Comparison of ENCODE assay signal across 2 cellular contexts in the genomic region with DNA sequence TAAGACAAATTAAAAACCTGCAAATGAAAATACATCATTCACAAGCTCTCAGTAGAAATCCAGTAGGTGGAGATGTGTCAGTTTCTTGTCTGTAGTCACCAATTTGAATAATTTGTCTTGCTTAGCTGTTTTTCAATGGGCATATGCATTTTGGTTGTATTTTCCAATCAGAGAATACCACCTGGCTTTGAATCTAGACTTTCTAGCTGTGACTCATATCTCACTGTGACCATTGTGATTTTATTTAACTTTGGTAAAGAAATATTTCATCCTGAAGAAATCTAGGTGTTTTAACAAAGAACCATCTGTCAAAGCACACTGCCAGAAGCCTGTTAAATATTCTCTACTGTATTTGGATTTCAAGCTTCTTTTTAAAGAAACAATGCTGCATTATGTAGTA.
TF ChIP-seq lines count a peak whose summit lies in the region.

No MANE protein-coding gene starts in this region.

TF ChIP-seq in GM12878, 131 proteins besides CTCF, POLR2A, EP300 and RAD21 (continued from another document):
- TF ChIP-seq, protein P1, sequence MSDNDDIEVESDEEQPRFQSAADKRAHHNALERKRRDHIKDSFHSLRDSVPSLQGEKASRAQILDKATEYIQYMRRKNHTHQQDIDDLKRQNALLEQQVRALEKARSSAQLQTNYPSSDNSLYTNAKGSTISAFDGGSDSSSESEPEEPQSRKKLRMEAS (IDR thresholded peaks at IDR 0.05; ENCODE audit: low read depth, low read length): no peak
- TF ChIP-seq, protein P2, sequence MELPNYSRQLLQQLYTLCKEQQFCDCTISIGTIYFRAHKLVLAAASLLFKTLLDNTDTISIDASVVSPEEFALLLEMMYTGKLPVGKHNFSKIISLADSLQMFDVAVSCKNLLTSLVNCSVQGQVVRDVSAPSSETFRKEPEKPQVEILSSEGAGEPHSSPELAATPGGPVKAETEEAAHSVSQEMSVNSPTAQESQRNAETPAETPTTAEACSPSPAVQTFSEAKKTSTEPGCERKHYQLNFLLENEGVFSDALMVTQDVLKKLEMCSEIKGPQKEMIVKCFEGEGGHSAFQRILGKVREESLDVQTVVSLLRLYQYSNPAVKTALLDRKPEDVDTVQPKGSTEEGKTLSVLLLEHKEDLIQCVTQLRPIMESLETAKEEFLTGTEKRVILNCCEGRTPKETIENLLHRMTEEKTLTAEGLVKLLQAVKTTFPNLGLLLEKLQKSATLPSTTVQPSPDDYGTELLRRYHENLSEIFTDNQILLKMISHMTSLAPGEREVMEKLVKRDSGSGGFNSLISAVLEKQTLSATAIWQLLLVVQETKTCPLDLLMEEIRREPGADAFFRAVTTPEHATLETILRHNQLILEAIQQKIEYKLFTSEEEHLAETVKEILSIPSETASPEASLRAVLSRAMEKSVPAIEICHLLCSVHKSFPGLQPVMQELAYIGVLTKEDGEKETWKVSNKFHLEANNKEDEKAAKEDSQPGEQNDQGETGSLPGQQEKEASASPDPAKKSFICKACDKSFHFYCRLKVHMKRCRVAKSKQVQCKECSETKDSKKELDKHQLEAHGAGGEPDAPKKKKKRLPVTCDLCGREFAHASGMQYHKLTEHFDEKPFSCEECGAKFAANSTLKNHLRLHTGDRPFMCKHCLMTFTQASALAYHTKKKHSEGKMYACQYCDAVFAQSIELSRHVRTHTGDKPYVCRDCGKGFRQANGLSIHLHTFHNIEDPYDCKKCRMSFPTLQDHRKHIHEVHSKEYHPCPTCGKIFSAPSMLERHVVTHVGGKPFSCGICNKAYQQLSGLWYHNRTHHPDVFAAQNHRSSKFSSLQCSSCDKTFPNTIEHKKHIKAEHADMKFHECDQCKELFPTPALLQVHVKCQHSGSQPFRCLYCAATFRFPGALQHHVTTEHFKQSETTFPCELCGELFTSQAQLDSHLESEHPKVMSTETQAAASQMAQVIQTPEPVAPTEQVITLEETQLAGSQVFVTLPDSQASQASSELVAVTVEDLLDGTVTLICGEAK (IDR thresholded peaks at IDR 0.05; ENCODE audit: borderline replicate concordance): no peak
- TF ChIP-seq CHD1 (IDR thresholded peaks at IDR 0.05; ENCODE audit: low read depth, low read length): no peak
- no peak for TF ChIP-seq CHD4 (IDR thresholded peaks at IDR 0.05)
- no peak for TF ChIP-seq ZNF622 (IDR thresholded peaks at IDR 0.05)
- no peak for TF ChIP-seq RELA (IDR thresholded peaks at IDR 0.05; ENCODE audit: borderline replicate concordance, partially characterized antibody)
- TF ChIP-seq, protein P3, sequence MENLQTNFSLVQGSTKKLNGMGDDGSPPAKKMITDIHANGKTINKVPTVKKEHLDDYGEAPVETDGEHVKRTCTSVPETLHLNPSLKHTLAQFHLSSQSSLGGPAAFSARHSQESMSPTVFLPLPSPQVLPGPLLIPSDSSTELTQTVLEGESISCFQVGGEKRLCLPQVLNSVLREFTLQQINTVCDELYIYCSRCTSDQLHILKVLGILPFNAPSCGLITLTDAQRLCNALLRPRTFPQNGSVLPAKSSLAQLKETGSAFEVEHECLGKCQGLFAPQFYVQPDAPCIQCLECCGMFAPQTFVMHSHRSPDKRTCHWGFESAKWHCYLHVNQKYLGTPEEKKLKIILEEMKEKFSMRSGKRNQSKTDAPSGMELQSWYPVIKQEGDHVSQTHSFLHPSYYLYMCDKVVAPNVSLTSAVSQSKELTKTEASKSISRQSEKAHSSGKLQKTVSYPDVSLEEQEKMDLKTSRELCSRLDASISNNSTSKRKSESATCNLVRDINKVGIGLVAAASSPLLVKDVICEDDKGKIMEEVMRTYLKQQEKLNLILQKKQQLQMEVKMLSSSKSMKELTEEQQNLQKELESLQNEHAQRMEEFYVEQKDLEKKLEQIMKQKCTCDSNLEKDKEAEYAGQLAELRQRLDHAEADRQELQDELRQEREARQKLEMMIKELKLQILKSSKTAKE (IDR thresholded peaks at IDR 0.05; ENCODE audit: low read depth, poor library complexity, severe bottlenecking): no peak
- TF ChIP-seq CEBPB (IDR thresholded peaks at IDR 0.05; ENCODE audit: borderline replicate concordance in 1 of 2, low read depth in 2 of 2, low read length in 2 of 2): no peak
- no peak for TF ChIP-seq MTA3 (IDR thresholded peaks at IDR 0.05; ENCODE audit: borderline replicate concordance, low read length)
- no peak for TF ChIP-seq STAT3 (IDR thresholded peaks at IDR 0.05; ENCODE audit: low read depth, low read length)

TF ChIP-seq in neural cell, 6 proteins besides CTCF, POLR2A, EP300 and RAD21 (continued from another document):
- TF ChIP-seq, protein P4, sequence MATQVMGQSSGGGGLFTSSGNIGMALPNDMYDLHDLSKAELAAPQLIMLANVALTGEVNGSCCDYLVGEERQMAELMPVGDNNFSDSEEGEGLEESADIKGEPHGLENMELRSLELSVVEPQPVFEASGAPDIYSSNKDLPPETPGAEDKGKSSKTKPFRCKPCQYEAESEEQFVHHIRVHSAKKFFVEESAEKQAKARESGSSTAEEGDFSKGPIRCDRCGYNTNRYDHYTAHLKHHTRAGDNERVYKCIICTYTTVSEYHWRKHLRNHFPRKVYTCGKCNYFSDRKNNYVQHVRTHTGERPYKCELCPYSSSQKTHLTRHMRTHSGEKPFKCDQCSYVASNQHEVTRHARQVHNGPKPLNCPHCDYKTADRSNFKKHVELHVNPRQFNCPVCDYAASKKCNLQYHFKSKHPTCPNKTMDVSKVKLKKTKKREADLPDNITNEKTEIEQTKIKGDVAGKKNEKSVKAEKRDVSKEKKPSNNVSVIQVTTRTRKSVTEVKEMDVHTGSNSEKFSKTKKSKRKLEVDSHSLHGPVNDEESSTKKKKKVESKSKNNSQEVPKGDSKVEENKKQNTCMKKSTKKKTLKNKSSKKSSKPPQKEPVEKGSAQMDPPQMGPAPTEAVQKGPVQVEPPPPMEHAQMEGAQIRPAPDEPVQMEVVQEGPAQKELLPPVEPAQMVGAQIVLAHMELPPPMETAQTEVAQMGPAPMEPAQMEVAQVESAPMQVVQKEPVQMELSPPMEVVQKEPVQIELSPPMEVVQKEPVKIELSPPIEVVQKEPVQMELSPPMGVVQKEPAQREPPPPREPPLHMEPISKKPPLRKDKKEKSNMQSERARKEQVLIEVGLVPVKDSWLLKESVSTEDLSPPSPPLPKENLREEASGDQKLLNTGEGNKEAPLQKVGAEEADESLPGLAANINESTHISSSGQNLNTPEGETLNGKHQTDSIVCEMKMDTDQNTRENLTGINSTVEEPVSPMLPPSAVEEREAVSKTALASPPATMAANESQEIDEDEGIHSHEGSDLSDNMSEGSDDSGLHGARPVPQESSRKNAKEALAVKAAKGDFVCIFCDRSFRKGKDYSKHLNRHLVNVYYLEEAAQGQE (IDR thresholded peaks at IDR 0.05; ENCODE audit: borderline replicate concordance): no peak
- TF ChIP-seq TAF1 (IDR thresholded peaks at IDR 0.05; ENCODE audit: low read depth): no peak
